16 cellular contexts compared by ENCODE assay signal in genomic region chr2:20575414-20575813, GRCh38.
DNase-seq lines count a peak whose midpoint lies in the region; ATAC-seq and TF ChIP-seq lines count a peak whose summit lies in the region.
"Had no signal": no experiment of that assay in that cellular context is flagged by ENCODE, and none has a peak within 500 bp of the region (broad histone marks: within the 10 kb centered on the region; RNA-seq: fewer than 3 reads in every experiment).

No MANE protein-coding gene starts in this region.

- no peaks in the 10 kb centered on the region for H3K9me3 ChIP-seq in right cardiac atrium (ENCODE audit: control insufficient read depth, low read length)
- no peaks in the 10 kb centered on the region for H3K9me3 ChIP-seq in psoas muscle
- H3K9me3 ChIP-seq: transverse colon had no signal

- no peak for ATAC-seq in right cardiac atrium
- no peak for ATAC-seq in psoas muscle

- H3K4me1 Mint-ChIP-seq in T-helper 1 cell treated with Interleukin-12 subunit alpha and Interleukin-12 subunit beta and Interleukin-4 antibody, amounts not matched to agents 30 μg/mL and 1 μg/mL, for 36 hours (ENCODE audit: low read depth): peaks cover 35% of the 10 kb centered on the region
- peaks cover 27% of the 10 kb centered on the region for H3K4me1 Mint-ChIP-seq in activated CD4-positive, alpha-beta memory T cell treated with anti-CD3 and anti-CD28 coated beads for 36 hours (ENCODE audit: low read depth)

- H3K27me3 ChIP-seq in right cardiac atrium (ENCODE audit: control insufficient read depth, insufficient read depth): no peaks in the 10 kb centered on the region
- H3K27me3 ChIP-seq in psoas muscle (ENCODE audit: insufficient read depth in 3 of 3, low read length in 2 of 3): no peaks in the 10 kb centered on the region
- H3K27me3 ChIP-seq: transverse colon had no signal

- H3K9me3 Mint-ChIP-seq in T-helper 1 cell treated with Interleukin-12 subunit alpha and Interleukin-12 subunit beta and Interleukin-4 antibody, amounts not matched to agents 30 μg/mL and 1 μg/mL, for 36 hours: peaks cover 8% of the 10 kb centered on the region
- H3K9me3 Mint-ChIP-seq in activated CD4-positive, alpha-beta memory T cell treated with anti-CD3 and anti-CD28 coated beads for 36 hours: no peaks in the 10 kb centered on the region
- H3K9me3 Mint-ChIP-seq: activated naive CD4-positive, alpha-beta T cell treated with anti-CD3 and anti-CD28 coated beads, Interleukin-2, amount 50 U/mL, for 24 hours; immature natural killer cell had no signal

- H3K4me1 ChIP-seq in right cardiac atrium (ENCODE audit: control insufficient read depth, insufficient read depth, low read length) (peaks cover 53% of the 10 kb centered on the region), psoas muscle (peaks cover 44% of the 10 kb centered on the region)

- DNase-seq in T-helper 1 cell (no peak), right cardiac atrium (no peak), psoas muscle (no peak), NCI-H1436 (lab: John Stamatoyannopoulos, UW) (no peak), head of caudate nucleus (no peak), OCI-M1 (lab: John Stamatoyannopoulos, UW) (no peak)
- DNase-seq in activated CD4-positive, alpha-beta memory T cell treated with anti-CD3 and anti-CD28 coated beads for 36 hours: no peak
- DNase-seq: GF-D8, immature natural killer cell, NCI-H2081, NCI-H524, transverse colon had no signal

- no peak for TF ChIP-seq CTCF in psoas muscle (IDR thresholded peaks at IDR 0.05)

- intact Hi-C loops in activated CD4-positive, alpha-beta memory T cell treated with anti-CD3 and anti-CD28 coated beads for 36 hours (cut with micrococcal nuclease): no loop called here
- intact Hi-C loops in right cardiac atrium (cut with DNase I): loop anchor here in 2 of 4 donors (5.0 to 10.0 kb wide), 2 partner anchors 49 to 128 kb away; partner anchors contain the start of gene RHOB (in 1 of the 2)
- intact Hi-C loops in psoas muscle (cut with DNase I): no loop called here
- intact Hi-C loops in head of caudate nucleus (cut with DNase I): no loop called here

- no peaks in the 10 kb centered on the region for H3K36me3 ChIP-seq in psoas muscle (ENCODE audit: insufficient read depth in 1 of 2, low read depth in 1 of 2)
- H3K36me3 ChIP-seq: transverse colon had no signal

- H3K27ac Mint-ChIP-seq in T-helper 1 cell treated with Interleukin-12 subunit alpha and Interleukin-12 subunit beta and Interleukin-4 antibody, amounts not matched to agents 30 μg/mL and 1 μg/mL, for 36 hours: peak overlapping the region; percentile 52
- peak overlapping the region; percentile 38 for H3K27ac Mint-ChIP-seq in activated CD4-positive, alpha-beta memory T cell treated with anti-CD3 and anti-CD28 coated beads for 36 hours
- H3K27ac Mint-ChIP-seq: activated naive CD4-positive, alpha-beta T cell treated with anti-CD3 and anti-CD28 coated beads, Interleukin-2, amount 50 U/mL, for 24 hours; B cell had no signal

- no peak overlapping the region for H3K4me3 Mint-ChIP-seq in T-helper 1 cell treated with Interleukin-12 subunit alpha and Interleukin-12 subunit beta and Interleukin-4 antibody, amounts not matched to agents 30 μg/mL and 1 μg/mL, for 36 hours
- no peak overlapping the region for H3K4me3 Mint-ChIP-seq in activated CD4-positive, alpha-beta memory T cell treated with anti-CD3 and anti-CD28 coated beads for 36 hours
- H3K4me3 Mint-ChIP-seq: activated naive CD4-positive, alpha-beta T cell treated with anti-CD3 and anti-CD28 coated beads, Interleukin-2, amount 50 U/mL, for 24 hours; B cell had no signal

- POLR2A ChIA-PET in activated CD4-positive, alpha-beta memory T cell treated with anti-CD3 and anti-CD28 coated beads for 36 hours (lab: Charles Lee): interaction anchor here (2.0 kb wide), 1 partner anchor 128 kb away, joined by 10 read pairs; the partner anchor contains the start of gene RHOB

- H3K4me3 ChIP-seq in right cardiac atrium (ENCODE audit: low read length) (no peak overlapping the region), psoas muscle (no peak overlapping the region)
- H3K4me3 ChIP-seq: transverse colon had no signal

- H3K36me3 Mint-ChIP-seq in T-helper 1 cell treated with Interleukin-12 subunit alpha and Interleukin-12 subunit beta and Interleukin-4 antibody, amounts not matched to agents 30 μg/mL and 1 μg/mL, for 36 hours (ENCODE audit: low read depth): peaks cover 9% of the 10 kb centered on the region
- no peaks in the 10 kb centered on the region for H3K36me3 Mint-ChIP-seq in activated CD4-positive, alpha-beta memory T cell treated with anti-CD3 and anti-CD28 coated beads for 36 hours
- H3K36me3 Mint-ChIP-seq: activated naive CD4-positive, alpha-beta T cell treated with anti-CD3 and anti-CD28 coated beads, Interleukin-2, amount 50 U/mL, for 24 hours had no signal

- CTCF ChIA-PET in activated CD4-positive, alpha-beta memory T cell treated with anti-CD3 and anti-CD28 coated beads for 36 hours (lab: Charles Lee): interaction anchor here (0.9 to 2.3 kb wide), 3 partner anchors 27 to 75 kb away, joined by 3 to 7 read pairs (median 5); partner anchors contain the start of gene HS1BP3

- 55% methylated on average over 5 of the region's 5 CpGs for WGBS in right cardiac atrium
- 65 to 78% (median 66%) methylated on average over 5 of the region's 5 CpGs for WGBS in psoas muscle, 3 donors

- H3K27me3 Mint-ChIP-seq in T-helper 1 cell treated with Interleukin-12 subunit alpha and Interleukin-12 subunit beta and Interleukin-4 antibody, amounts not matched to agents 30 μg/mL and 1 μg/mL, for 36 hours (ENCODE audit: low read depth): no peaks in the 10 kb centered on the region
- H3K27me3 Mint-ChIP-seq in activated CD4-positive, alpha-beta memory T cell treated with anti-CD3 and anti-CD28 coated beads for 36 hours: no peaks in the 10 kb centered on the region
- H3K27me3 Mint-ChIP-seq: activated naive CD4-positive, alpha-beta T cell treated with anti-CD3 and anti-CD28 coated beads, Interleukin-2, amount 50 U/mL, for 24 hours; B cell had no signal

- H3K27ac ChIP-seq in right cardiac atrium (ENCODE audit: low read length) (peak overlapping the region; percentile 25), psoas muscle (peak overlapping the region; percentile 31)
- H3K27ac ChIP-seq: 22Rv1 had no signal
